In the genomic region with DNA sequence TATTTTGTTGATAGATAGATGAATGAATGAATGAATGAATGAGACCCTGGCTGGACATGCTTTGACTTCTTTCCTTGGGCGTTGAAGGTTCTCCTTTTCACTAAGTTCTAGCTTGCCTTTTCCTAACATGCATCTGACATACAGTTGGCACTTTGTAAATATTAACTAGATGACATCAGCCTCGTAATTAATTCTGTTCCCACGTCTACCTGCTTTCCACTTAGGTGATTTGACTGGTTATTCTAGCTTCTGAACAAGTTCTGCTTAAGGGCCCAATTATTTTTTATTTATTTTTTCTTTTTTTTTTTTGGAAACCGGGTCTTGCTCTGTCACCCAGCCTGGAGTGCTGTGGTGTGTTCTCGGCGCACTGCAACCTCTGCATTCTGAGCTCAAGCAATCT, we compare ENCODE assay signal across 16 cellular contexts. TPM values are rescaled to one million over a fixed set of nuclear protein-coding genes. Genes with fewer than 3 reads are reported as not detected.
A peak's percentile ranks its signal among the peaks of the same experiment; 100 is the strongest.
DNase-seq lines count a peak whose midpoint lies in the region; ATAC-seq, FAIRE-seq and TF ChIP-seq lines count a peak whose summit lies in the region.
"Had no signal": no experiment of that assay in that cellular context is flagged by ENCODE, and none has a peak within 500 bp of the region (broad histone marks: within the 10 kb centered on the region; RNA-seq: fewer than 3 reads in every experiment).

No MANE protein-coding gene starts in this region.

- no peaks in the 10 kb centered on the region for H3K36me3 ChIP-seq in esophagus squamous epithelium
- H3K36me3 ChIP-seq in pancreas: no peaks in the 10 kb centered on the region

- FAIRE-seq in pancreas (lab: Jason Lieb, UNC): no peak
- FAIRE-seq: HepG2 had no signal

- TF ChIP-seq CTCF in esophagus squamous epithelium (IDR thresholded peaks at IDR 0.05) (no peak), pancreas (IDR thresholded peaks at IDR 0.05) (no peak)

- 37 to 54% methylated on average over 6 of the region's 6 CpGs for WGBS in esophagus squamous epithelium, 2 donors
- WGBS in pancreas, 2 donors: 26 to 38% methylated on average over 6 of the region's 6 CpGs

- peak overlapping the region in 3 of 4 donors; percentile 32 to 35 (median 34) for H3K27ac ChIP-seq in esophagus squamous epithelium
- peak overlapping the region in 3 of 4 donors; percentile 6 to 66 (median 11) for H3K27ac ChIP-seq in pancreas

- no peak overlapping the region for H3K4me3 ChIP-seq in esophagus squamous epithelium
- no peak overlapping the region for H3K4me3 ChIP-seq in pancreas

- H3K4me1 ChIP-seq in esophagus squamous epithelium (peaks cover 0 to 37% (median 8%) of the 10 kb centered on the region in 3 donors), pancreas (peaks cover 0 to 9% (median 0%) of the 10 kb centered on the region in 3 donors)

- peak; percentile 87 to 91 (median 90) for ATAC-seq in pancreas
- ATAC-seq: HepG2, PC-3 had no signal

- DNase-seq in DMS53 treated with DMSO at 0.1 percent for 48 hours (lab: John Stamatoyannopoulos, UW; ENCODE audit: unreplicated experiment): peak; percentile 62
- DNase-seq in NCI-H774 (lab: John Stamatoyannopoulos, UW): peak; percentile 57
- DNase-seq in esophagus squamous epithelium (lab: John Stamatoyannopoulos, UW): no peak
- no peak for DNase-seq in pancreas
- no peak for DNase-seq in 8988T
- no peak for DNase-seq in GOT3 (lab: John Stamatoyannopoulos, UW)
- DNase-seq in retina: no peak
- DNase-seq: HFFc6, MM.1S, NCI-H1105, NCI-H1694 treated with DMSO at 0.1 percent for 48 hours, NCI-H2171 treated with DMSO at 0.1 percent for 48 hours, NCI-H510A treated with DMSO at 0.1 percent for 48 hours, PC-3, Right ventricle myocardium superior had no signal

- H3K9me3 ChIP-seq in esophagus squamous epithelium (no peaks in the 10 kb centered on the region), pancreas (no peaks in the 10 kb centered on the region)

- intact Hi-C loops in esophagus squamous epithelium (cut with DNase I): no loop called here
- intact Hi-C loops in pancreas (cut with DNase I): no loop called here

- H3K27me3 ChIP-seq in esophagus squamous epithelium (no peaks in the 10 kb centered on the region), pancreas (no peaks in the 10 kb centered on the region)

- no peak for TF ChIP-seq POLR2A in esophagus squamous epithelium (IDR thresholded peaks at IDR 0.05)

RNA-seq across cellular contexts. Expression of a gene that starts 13.9 kb away (rescaled TPM):
- total RNA-seq in esophagus squamous epithelium (under 1 TPM; 0.15 to 0.97 (median 0.83) TPM), pancreas (1 to 10 TPM in 1 of 6 donors, under 1 TPM in 4, not detected in 1; 0.19 to 2.3 (median 0.52) TPM)
- under 1 TPM; 0.76 to 0.87 TPM for polyA plus RNA-seq in pancreas

Comparison
In these comparisons a context has a peak if more than half of its experiments do, and no peak if none do; other contexts are left out.
1. DNase-seq: peak in DMS53 treated with DMSO at 0.1 percent for 48 hours (single experiment) and NCI-H774 (single experiment); none in esophagus squamous epithelium (single experiment), pancreas (0 of 6), 8988T (single experiment), GOT3 (single experiment) and retina (single experiment).